ENCODE assay signal across 9 cellular contexts in genomic region chr1:67768480-67768879, GRCh38.
"Had no signal": no experiment of that assay in that cellular context is flagged by ENCODE, and none has a peak within 500 bp of the region (broad histone marks: within the 10 kb centered on the region; RNA-seq: fewer than 3 reads in every experiment).

No MANE protein-coding gene starts in this region.

- H3K4me3 Mint-ChIP-seq: GM23338, H9, IgD-negative memory B cell had no signal

- H3K36me3 Mint-ChIP-seq: IgD-negative memory B cell had no signal

- ATAC-seq: GM23338 had no signal

- H3K9me3 Mint-ChIP-seq: GM23338, H9, IgD-negative memory B cell had no signal

- DNase-seq: H9, HCEC 1CT, Kasumi-1, KG1 had no signal

- H3K27ac Mint-ChIP-seq: GM23338, H9, IgD-negative memory B cell had no signal

- H3K4me3 ChIP-seq: GM23338 had no signal

- H3K4me2 ChIP-seq: GM23338 had no signal

- FAIRE-seq: H1, H54, HTR-8/SVneo had no signal

- H2AFZ ChIP-seq: GM23338 had no signal
